ENCODE assay signal across 1 cellular context in the genomic region with DNA sequence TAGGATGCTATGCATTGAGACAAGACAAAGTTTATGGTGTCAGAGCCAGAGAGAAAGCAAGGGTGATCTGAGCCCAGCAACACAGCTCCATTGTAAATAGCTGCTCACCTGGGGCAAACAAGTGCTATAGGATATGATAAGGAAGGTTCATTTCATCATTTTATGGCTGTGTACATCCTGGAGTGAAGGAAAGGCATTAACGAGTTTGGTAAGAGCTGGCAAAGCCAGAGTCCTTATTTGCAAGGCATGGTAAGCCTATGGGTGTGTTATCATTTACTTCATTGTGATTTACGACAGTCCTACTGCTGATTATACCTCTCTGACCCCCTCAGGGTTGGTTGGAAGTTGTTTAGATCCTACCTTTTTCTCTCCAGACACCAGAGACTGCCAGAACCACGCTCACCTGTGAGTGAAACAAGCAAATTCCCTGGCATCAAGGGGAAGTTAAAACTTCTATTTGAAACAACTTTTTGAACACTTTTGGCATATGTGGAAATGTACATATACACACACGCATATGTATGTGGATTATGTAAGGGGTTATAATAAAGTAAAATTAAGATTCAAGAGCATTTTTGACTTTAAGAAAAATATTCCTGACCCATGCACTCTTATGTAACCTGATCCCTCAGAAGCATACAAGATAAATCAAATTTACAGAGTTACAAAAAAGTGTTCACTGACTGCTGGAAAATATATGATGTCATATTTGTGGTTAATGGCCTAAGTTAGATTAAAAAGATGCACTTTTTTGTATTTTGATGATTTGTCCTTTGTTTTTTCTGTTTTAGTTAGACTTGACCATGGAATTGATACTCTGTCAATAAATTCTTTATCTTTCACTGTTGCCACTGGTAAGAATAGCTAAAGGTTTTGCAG.
TF ChIP-seq lines count a peak whose summit lies in the region.

No MANE protein-coding gene starts in this region.

TF ChIP-seq in HEK293, 187 proteins besides CTCF, POLR2A, EP300 and RAD21 (continued from another document and continues in another):
- TF ChIP-seq, protein P1, sequence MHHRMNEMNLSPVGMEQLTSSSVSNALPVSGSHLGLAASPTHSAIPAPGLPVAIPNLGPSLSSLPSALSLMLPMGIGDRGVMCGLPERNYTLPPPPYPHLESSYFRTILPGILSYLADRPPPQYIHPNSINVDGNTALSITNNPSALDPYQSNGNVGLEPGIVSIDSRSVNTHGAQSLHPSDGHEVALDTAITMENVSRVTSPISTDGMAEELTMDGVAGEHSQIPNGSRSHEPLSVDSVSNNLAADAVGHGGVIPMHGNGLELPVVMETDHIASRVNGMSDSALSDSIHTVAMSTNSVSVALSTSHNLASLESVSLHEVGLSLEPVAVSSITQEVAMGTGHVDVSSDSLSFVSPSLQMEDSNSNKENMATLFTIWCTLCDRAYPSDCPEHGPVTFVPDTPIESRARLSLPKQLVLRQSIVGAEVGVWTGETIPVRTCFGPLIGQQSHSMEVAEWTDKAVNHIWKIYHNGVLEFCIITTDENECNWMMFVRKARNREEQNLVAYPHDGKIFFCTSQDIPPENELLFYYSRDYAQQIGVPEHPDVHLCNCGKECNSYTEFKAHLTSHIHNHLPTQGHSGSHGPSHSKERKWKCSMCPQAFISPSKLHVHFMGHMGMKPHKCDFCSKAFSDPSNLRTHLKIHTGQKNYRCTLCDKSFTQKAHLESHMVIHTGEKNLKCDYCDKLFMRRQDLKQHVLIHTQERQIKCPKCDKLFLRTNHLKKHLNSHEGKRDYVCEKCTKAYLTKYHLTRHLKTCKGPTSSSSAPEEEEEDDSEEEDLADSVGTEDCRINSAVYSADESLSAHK (tag by site-specific recombination; IDR thresholded peaks at IDR 0.05) = peak; percentile 92
- no peak for TF ChIP-seq ZNF473 (tag by site-specific recombination; IDR thresholded peaks at IDR 0.05)
- no peak for TF ChIP-seq ZFHX2 (tag by site-specific recombination; conservative IDR thresholded peaks at IDR 0.05)
- TF ChIP-seq ZNF629 (tag by site-specific recombination; IDR thresholded peaks at IDR 0.05) = peak; percentile 44; the same call in 1 of the 2 replicates
- TF ChIP-seq, protein P2, sequence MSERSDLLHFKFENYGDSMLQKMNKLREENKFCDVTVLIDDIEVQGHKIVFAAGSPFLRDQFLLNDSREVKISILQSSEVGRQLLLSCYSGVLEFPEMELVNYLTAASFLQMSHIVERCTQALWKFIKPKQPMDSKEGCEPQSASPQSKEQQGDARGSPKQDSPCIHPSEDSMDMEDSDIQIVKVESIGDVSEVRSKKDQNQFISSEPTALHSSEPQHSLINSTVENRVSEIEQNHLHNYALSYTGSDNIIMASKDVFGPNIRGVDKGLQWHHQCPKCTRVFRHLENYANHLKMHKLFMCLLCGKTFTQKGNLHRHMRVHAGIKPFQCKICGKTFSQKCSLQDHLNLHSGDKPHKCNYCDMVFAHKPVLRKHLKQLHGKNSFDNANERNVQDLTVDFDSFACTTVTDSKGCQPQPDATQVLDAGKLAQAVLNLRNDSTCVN (tag by site-specific recombination; optimal IDR thresholded peaks at IDR 0.05) = no peak
- TF ChIP-seq ZNF223 (tag by site-specific recombination; IDR thresholded peaks at IDR 0.05) = no peak
- TF ChIP-seq ZFP3 (tag by site-specific recombination; IDR thresholded peaks at IDR 0.05; ENCODE audit: low read depth) = no peak
- peak; percentile 70 for TF ChIP-seq FEZF1 (tag by site-specific recombination; IDR thresholded peaks at IDR 0.05)
- no peak for TF ChIP-seq ZNF221 (tag by site-specific recombination; IDR thresholded peaks at IDR 0.05; ENCODE audit: borderline replicate concordance)
- TF ChIP-seq TRIM28 (IDR thresholded peaks at IDR 0.05; ENCODE audit: borderline replicate concordance, low read length) = peak; percentile 51; the same call in 1 of the 2 replicates
- TF ChIP-seq ZNF433 (tag by site-specific recombination; IDR thresholded peaks at IDR 0.05; ENCODE audit: low read depth) = no peak
- no peak for TF ChIP-seq ZNF394 (tag by site-specific recombination; IDR thresholded peaks at IDR 0.05; ENCODE audit: borderline replicate concordance)
- TF ChIP-seq ZNF776 (tag by site-specific recombination; IDR thresholded peaks at IDR 0.05; ENCODE audit: borderline replicate concordance) = no peak
- no peak for TF ChIP-seq ZNF558 (tag by site-specific recombination; IDR thresholded peaks at IDR 0.05)
- no peak for TF ChIP-seq SP2 (tag by site-specific recombination; IDR thresholded peaks at IDR 0.05)
- TF ChIP-seq, protein P3, sequence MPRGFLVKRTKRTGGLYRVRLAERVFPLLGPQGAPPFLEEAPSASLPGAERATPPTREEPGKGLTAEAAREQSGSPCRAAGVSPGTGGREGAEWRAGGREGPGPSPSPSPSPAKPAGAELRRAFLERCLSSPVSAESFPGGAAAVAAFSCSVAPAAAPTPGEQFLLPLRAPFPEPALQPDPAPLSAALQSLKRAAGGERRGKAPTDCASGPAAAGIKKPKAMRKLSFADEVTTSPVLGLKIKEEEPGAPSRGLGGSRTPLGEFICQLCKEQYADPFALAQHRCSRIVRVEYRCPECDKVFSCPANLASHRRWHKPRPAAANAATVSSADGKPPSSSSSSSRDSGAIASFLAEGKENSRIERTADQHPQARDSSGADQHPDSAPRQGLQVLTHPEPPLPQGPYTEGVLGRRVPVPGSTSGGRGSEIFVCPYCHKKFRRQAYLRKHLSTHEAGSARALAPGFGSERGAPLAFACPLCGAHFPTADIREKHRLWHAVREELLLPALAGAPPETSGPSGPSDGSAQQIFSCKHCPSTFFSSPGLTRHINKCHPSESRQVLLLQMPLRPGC (tag by site-specific recombination; IDR thresholded peaks at IDR 0.05) = no peak
- no peak for TF ChIP-seq ZNF350 (tag by site-specific recombination; IDR thresholded peaks at IDR 0.05)
- TF ChIP-seq ZNF155 (tag by site-specific recombination; IDR thresholded peaks at IDR 0.05) = no peak
- peak; percentile 39; the same call in 1 of the 2 replicates for TF ChIP-seq GLIS1 (tag by site-specific recombination; IDR thresholded peaks at IDR 0.05)
- TF ChIP-seq SCRT2 (tag by site-specific recombination; IDR thresholded peaks at IDR 0.05) = no peak
- 0 out of 2 replicates have a peak, but pooled peaks have one; percentile 2 for TF ChIP-seq ZXDB (tag by site-specific recombination; IDR thresholded peaks at IDR 0.05)
- no peak for TF ChIP-seq HOXD13 (CRISPR knock-in tag; IDR thresholded peaks at IDR 0.05; ENCODE audit: borderline replicate concordance)
- TF ChIP-seq ZBTB1 (tag by site-specific recombination; IDR thresholded peaks at IDR 0.05) = no peak
- TF ChIP-seq ZNF138 (tag by site-specific recombination; IDR thresholded peaks at IDR 0.05; ENCODE audit: borderline replicate concordance) = no peak
- no peak for TF ChIP-seq ZNF658 (tag by site-specific recombination; IDR thresholded peaks at IDR 0.05)
- TF ChIP-seq, protein P4, sequence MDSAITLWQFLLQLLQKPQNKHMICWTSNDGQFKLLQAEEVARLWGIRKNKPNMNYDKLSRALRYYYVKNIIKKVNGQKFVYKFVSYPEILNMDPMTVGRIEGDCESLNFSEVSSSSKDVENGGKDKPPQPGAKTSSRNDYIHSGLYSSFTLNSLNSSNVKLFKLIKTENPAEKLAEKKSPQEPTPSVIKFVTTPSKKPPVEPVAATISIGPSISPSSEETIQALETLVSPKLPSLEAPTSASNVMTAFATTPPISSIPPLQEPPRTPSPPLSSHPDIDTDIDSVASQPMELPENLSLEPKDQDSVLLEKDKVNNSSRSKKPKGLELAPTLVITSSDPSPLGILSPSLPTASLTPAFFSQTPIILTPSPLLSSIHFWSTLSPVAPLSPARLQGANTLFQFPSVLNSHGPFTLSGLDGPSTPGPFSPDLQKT (IDR thresholded peaks at IDR 0.05; ENCODE audit: borderline replicate concordance, low read depth, low read length) = no peak
- TF ChIP-seq ZNF660 (tag by site-specific recombination; IDR thresholded peaks at IDR 0.05) = no peak
- TF ChIP-seq KLF10 (tag by site-specific recombination; IDR thresholded peaks at IDR 0.05) = 0 out of 2 replicates have a peak, but pooled peaks have one; percentile 25
- TF ChIP-seq GLIS2 (tag by site-specific recombination; IDR thresholded peaks at IDR 0.05) = no peak
- TF ChIP-seq ZNF654 (tag by site-specific recombination; IDR thresholded peaks at IDR 0.05; ENCODE audit: low read depth) = no peak
- TF ChIP-seq ZNF571 (tag by site-specific recombination; IDR thresholded peaks at IDR 0.05) = no peak
- TF ChIP-seq ZNF174 (tag by site-specific recombination; IDR thresholded peaks at IDR 0.05) = no peak
- no peak for TF ChIP-seq ZNF510 (tag by site-specific recombination; IDR thresholded peaks at IDR 0.05; ENCODE audit: insufficient replicate concordance)
- TF ChIP-seq, protein P5, sequence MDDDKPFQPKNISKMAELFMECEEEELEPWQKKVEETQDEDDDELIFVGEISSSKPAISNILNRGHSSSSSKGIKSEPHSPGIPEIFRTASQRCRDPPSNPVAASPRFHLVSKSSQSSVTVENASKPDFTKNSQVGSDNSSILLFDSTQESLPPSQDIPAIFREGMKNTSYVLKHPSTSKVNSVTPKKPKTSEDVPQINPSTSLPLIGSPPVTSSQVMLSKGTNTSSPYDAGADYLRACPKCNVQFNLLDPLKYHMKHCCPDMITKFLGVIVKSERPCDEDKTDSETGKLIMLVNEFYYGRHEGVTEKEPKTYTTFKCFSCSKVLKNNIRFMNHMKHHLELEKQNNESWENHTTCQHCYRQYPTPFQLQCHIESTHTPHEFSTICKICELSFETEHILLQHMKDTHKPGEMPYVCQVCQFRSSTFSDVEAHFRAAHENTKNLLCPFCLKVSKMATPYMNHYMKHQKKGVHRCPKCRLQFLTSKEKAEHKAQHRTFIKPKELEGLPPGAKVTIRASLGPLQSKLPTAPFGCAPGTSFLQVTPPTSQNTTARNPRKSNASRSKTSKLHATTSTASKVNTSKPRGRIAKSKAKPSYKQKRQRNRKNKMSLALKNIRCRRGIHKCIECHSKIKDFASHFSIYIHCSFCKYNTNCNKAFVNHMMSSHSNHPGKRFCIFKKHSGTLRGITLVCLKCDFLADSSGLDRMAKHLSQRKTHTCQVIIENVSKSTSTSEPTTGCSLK (tag by site-specific recombination; IDR thresholded peaks at IDR 0.05) = no peak
- TF ChIP-seq BCL11A (tag by site-specific recombination; IDR thresholded peaks at IDR 0.05; ENCODE audit: low read depth) = no peak
- TF ChIP-seq EGR2 (tag by site-specific recombination; IDR thresholded peaks at IDR 0.05; ENCODE audit: low read depth) = no peak
- no peak for TF ChIP-seq ZFP41 (tag by site-specific recombination; IDR thresholded peaks at IDR 0.05; ENCODE audit: borderline replicate concordance)
- TF ChIP-seq GFI1B (tag by site-specific recombination; IDR thresholded peaks at IDR 0.05) = no peak
- no peak for TF ChIP-seq ZSCAN30 (tag by site-specific recombination; IDR thresholded peaks at IDR 0.05)
- TF ChIP-seq, protein P6, sequence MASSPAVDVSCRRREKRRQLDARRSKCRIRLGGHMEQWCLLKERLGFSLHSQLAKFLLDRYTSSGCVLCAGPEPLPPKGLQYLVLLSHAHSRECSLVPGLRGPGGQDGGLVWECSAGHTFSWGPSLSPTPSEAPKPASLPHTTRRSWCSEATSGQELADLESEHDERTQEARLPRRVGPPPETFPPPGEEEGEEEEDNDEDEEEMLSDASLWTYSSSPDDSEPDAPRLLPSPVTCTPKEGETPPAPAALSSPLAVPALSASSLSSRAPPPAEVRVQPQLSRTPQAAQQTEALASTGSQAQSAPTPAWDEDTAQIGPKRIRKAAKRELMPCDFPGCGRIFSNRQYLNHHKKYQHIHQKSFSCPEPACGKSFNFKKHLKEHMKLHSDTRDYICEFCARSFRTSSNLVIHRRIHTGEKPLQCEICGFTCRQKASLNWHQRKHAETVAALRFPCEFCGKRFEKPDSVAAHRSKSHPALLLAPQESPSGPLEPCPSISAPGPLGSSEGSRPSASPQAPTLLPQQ (tag by site-specific recombination; IDR thresholded peaks at IDR 0.05) = no peak
- peak; percentile 15; the same call in 1 of the 2 replicates for TF ChIP-seq ZIC2 (tag by site-specific recombination; IDR thresholded peaks at IDR 0.05)
- TF ChIP-seq REPIN1 (tag by site-specific recombination; IDR thresholded peaks at IDR 0.05; ENCODE audit: low read depth) = no peak
- no peak for TF ChIP-seq ZNF324 (tag by site-specific recombination; IDR thresholded peaks at IDR 0.05)
- TF ChIP-seq, protein P7, sequence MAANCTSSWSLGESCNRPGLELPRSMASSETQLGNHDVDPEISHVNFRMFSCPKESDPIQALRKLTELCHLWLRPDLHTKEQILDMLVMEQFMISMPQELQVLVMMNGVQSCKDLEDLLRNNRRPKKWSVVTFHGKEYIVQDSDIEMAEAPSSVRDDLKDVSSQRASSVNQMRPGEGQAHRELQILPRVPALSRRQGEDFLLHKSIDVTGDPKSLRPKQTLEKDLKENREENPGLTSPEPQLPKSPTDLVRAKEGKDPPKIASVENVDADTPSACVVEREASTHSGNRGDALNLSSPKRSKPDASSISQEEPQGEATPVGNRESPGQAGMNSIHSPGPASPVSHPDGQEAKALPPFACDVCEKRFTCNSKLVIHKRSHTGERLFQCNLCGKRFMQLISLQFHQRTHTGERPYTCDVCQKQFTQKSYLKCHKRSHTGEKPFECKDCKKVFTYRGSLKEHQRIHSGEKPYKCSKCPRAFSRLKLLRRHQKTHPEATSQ (tag by site-specific recombination; IDR thresholded peaks at IDR 0.05) = no peak
- TF ChIP-seq KLF1 (tag by site-specific recombination; IDR thresholded peaks at IDR 0.05) = no peak
- TF ChIP-seq ZNF76 (tag by site-specific recombination; IDR thresholded peaks at IDR 0.05; ENCODE audit: borderline replicate concordance, low read depth) = no peak
- TF ChIP-seq ZNF366 (tag by site-specific recombination; conservative IDR thresholded peaks at IDR 0.05) = no peak
- TF ChIP-seq ZEB2 (tag by site-specific recombination; IDR thresholded peaks at IDR 0.05) = 0 out of 2 replicates have a peak, but pooled peaks have one; percentile 53
- TF ChIP-seq, protein P8, sequence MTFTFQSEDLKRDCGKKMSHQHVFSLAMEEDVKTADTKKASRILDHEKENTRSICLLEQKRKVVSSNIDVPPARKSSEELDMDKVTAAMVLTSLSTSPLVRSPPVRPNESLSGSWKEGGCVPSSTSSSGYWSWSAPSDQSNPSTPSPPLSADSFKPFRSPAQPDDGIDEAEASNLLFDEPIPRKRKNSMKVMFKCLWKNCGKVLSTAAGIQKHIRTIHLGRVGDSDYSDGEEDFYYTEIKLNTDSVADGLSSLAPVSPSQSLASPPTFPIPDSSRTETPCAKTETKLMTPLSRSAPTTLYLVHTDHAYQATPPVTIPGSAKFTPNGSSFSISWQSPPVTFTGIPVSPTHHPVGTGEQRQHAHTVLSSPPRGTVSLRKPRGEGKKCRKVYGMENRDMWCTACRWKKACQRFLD (tag by site-specific recombination; IDR thresholded peaks at IDR 0.05) = no peak
- TF ChIP-seq HOXA7 (CRISPR knock-in tag; IDR thresholded peaks at IDR 0.05; ENCODE audit: borderline replicate concordance) = no peak
- TF ChIP-seq ZNF621 (tag by site-specific recombination; IDR thresholded peaks at IDR 0.05) = no peak
- TF ChIP-seq, protein P9, sequence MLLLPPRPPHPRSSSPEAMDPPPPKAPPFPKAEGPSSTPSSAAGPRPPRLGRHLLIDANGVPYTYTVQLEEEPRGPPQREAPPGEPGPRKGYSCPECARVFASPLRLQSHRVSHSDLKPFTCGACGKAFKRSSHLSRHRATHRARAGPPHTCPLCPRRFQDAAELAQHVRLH (tag by site-specific recombination; IDR thresholded peaks at IDR 0.05) = peak; percentile 58; the same call in 1 of the 2 replicates
- TF ChIP-seq ZNF585B (tag by site-specific recombination; IDR thresholded peaks at IDR 0.05) = no peak
